9 cellular contexts compared by ENCODE assay signal in the genomic region with DNA sequence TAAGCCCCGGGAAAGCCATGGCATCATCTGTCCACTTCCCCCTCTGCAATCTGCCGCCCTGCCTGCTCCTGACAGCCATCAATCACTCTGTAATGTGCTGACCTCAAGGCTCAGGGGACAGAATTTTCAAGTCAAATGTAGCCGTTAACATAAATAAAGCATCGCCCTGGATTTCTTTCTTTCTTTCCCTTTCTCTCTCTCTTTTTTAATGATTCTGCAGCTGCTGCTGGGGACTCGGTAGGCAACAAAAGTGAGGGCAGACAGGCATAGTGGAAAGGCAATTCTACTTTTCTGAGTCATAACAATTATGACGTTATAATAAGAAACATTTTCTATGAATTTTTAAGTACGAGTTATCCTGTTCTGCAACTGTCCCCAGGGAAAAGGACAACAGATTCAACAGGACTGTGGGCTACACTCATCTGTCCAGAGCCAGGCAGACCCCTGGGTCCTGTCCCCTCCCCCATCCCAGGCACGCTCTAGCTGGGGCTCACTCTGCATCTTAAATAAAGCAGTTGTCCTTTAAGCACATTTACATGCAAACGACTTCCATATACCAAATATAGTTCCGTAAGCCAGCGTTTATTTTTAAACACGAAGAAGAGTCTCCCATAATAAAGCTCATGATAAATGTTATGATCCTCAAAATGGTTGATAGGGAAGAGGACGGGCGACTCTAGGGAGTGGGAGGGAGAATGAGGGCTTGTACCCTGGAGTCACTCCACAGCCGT.
DNase-seq lines count a peak whose midpoint lies in the region; ATAC-seq and TF ChIP-seq lines count a peak whose summit lies in the region.
"Had no signal": no experiment of that assay in that cellular context is flagged by ENCODE, and none has a peak within 500 bp of the region (broad histone marks: within the 10 kb centered on the region; RNA-seq: fewer than 3 reads in every experiment).

No MANE protein-coding gene starts in this region.

- no peaks in the 10 kb centered on the region for H3K36me3 ChIP-seq in esophagus (ENCODE audit: control insufficient read depth in 2 of 2, insufficient read depth in 2 of 2, low read length in 1 of 2)
- H3K36me3 ChIP-seq in psoas muscle (ENCODE audit: insufficient read depth in 1 of 2, low read depth in 1 of 2): no peaks in the 10 kb centered on the region

- H3K9me3 ChIP-seq in esophagus (ENCODE audit: control insufficient read depth in 2 of 2, insufficient read depth in 1 of 2, low read depth in 1 of 2, low read length in 1 of 2) (no peaks in the 10 kb centered on the region), psoas muscle (no peaks in the 10 kb centered on the region)

- TF ChIP-seq CTCF in psoas muscle (IDR thresholded peaks at IDR 0.05): no peak

- peaks cover 32 to 46% of the 10 kb centered on the region in 2 donors for H3K4me1 ChIP-seq in esophagus (ENCODE audit: control insufficient read depth in 2 of 2, insufficient read depth in 2 of 2, low read length in 1 of 2)
- peaks cover 96% of the 10 kb centered on the region for H3K4me1 ChIP-seq in psoas muscle

- H3K27me3 ChIP-seq in esophagus (ENCODE audit: control insufficient read depth in 1 of 2, insufficient read depth in 2 of 2, low read length in 2 of 2): no peaks in the 10 kb centered on the region
- no peaks in the 10 kb centered on the region for H3K27me3 ChIP-seq in psoas muscle (ENCODE audit: insufficient read depth in 3 of 3, low read length in 2 of 3)

- WGBS in esophagus, 2 donors: 53 to 65% methylated on average over 15 of the region's 15 CpGs
- WGBS in psoas muscle, 3 donors: 24 to 46% (median 31%) methylated on average over 15 of the region's 15 CpGs

- ATAC-seq in psoas muscle: peak; percentile 36 to 70 (median 58)
- ATAC-seq in GM18873 (IDR thresholded peaks at IDR 0.05; ENCODE audit: low FRiP score, unreplicated experiment): no peak
- ATAC-seq in HG02884 (IDR thresholded peaks at IDR 0.05; ENCODE audit: unreplicated experiment): no peak

- DNase-seq in EL: peak; percentile 19
- peak; percentile 63 for DNase-seq in NCI-H526 treated with DMSO at 0.1 percent for 48 hours (lab: John Stamatoyannopoulos, UW)
- no peak for DNase-seq in psoas muscle
- no peak for DNase-seq in islet precursor cell
- DNase-seq in activated CD4-positive, alpha-beta T cell treated with anti-CD3 and anti-CD28 coated beads, Interleukin-2, amount 50 U/mL, for 48 hours: no peak
- DNase-seq: activated B cell treated with CpG ODN at 0.5 μM for 24 hours had no signal

- intact Hi-C loops in psoas muscle (cut with DNase I): no loop called here

- peak overlapping the region; percentile 76 to 84 for H3K27ac ChIP-seq in esophagus (ENCODE audit: low read depth in 2 of 2, low read length in 1 of 2)
- peak overlapping the region; percentile 74 for H3K27ac ChIP-seq in psoas muscle

- H3K4me3 ChIP-seq in esophagus (ENCODE audit: low read depth in 1 of 2, low read length in 2 of 2) (no peak overlapping the region), psoas muscle (no peak overlapping the region)

Comparison
In these comparisons a context has a peak if more than half of its experiments do, and no peak if none do; other contexts are left out.
1. DNase-seq: peak in EL (single experiment) and NCI-H526 treated with DMSO at 0.1 percent for 48 hours (single experiment); none in psoas muscle (0 of 2), islet precursor cell (single experiment) and activated CD4-positive, alpha-beta T cell treated with anti-CD3 and anti-CD28 coated beads, Interleukin-2, amount 50 U/mL, for 48 hours (0 of 2).
2. ATAC-seq: peak in psoas muscle (4 of 4); none in GM18873 (single experiment) and HG02884 (single experiment).